In the genomic region with DNA sequence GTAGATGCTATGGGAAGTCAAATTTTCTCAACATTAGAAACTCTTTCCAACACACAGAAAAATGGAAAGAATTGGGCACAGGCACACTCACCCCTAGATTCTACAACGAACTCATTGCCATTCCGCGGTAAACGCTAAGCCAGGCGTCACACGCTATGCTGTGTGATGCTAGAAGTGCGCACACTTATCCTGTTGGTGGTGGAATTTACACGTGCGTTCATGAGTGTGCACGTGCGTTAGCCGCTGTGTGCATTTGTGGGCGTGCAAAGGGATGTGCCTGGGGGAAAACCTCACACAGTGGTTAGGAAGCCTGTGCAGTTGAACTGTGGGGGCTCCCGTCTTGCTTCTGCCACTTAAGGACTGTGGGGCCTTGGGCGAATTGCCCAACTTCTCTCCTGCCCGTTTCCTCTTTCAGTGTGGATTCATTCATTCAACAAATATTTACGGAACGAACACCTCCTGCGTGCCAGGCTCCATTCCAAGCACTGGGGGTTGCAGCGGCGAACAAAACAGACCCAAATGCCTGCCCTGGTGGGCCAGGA, we compare ENCODE assay signal across 14 cellular contexts. TPM values are rescaled to one million over a fixed set of nuclear protein-coding genes. Genes with fewer than 3 reads are reported as not detected.
DNase-seq lines count a peak whose midpoint lies in the region; ATAC-seq, FAIRE-seq and TF ChIP-seq lines count a peak whose summit lies in the region.
"Had no signal": no experiment of that assay in that cellular context is flagged by ENCODE, and none has a peak within 500 bp of the region (broad histone marks: within the 10 kb centered on the region; RNA-seq: fewer than 3 reads in every experiment).

No MANE protein-coding gene starts in this region.

- H3K4me1 ChIP-seq in mesenchymal stem cell (ENCODE audit: control insufficient read depth, insufficient read depth, low read depth, low read length) (peaks cover 15% of the 10 kb centered on the region), small intestine (ENCODE audit: control insufficient read depth in 2 of 2, insufficient read depth in 1 of 2, low read depth in 1 of 2, low read length in 1 of 2) (peaks cover 0 to 3% of the 10 kb centered on the region in 2 donors)

- H4K91ac ChIP-seq in mesenchymal stem cell (ENCODE audit: low read length): no peak overlapping the region

- no peak overlapping the region for H2BK15ac ChIP-seq in mesenchymal stem cell (ENCODE audit: low read depth, poor library complexity, severe bottlenecking)

- H3K27me3 Mint-ChIP-seq in activated naive CD8-positive, alpha-beta T cell treated with anti-CD3 and anti-CD28 coated beads, Interleukin-2, amount 50 U/mL, for 24 hours: peaks cover 20% of the 10 kb centered on the region

- no peak overlapping the region for H3K23ac ChIP-seq in mesenchymal stem cell (ENCODE audit: low read length in 2 of 2)

- H3K36me3 ChIP-seq in mesenchymal stem cell (ENCODE audit: control insufficient read depth in 1 of 2, insufficient read depth in 2 of 2, low read depth in 1 of 2, low read length in 2 of 2) (no peaks in the 10 kb centered on the region), small intestine (ENCODE audit: control insufficient read depth in 2 of 2, insufficient read depth in 2 of 2, low read length in 2 of 2) (no peaks in the 10 kb centered on the region)

- H2BK5ac ChIP-seq in mesenchymal stem cell (ENCODE audit: low read depth, low read length, poor library complexity, severe bottlenecking): no peak overlapping the region

- peaks cover 4 to 15% of the 10 kb centered on the region in 2 experiments for H3K27me3 ChIP-seq in mesenchymal stem cell (ENCODE audit: control insufficient read depth in 1 of 2, insufficient read depth in 1 of 2, low read length in 2 of 2)
- H3K27me3 ChIP-seq in small intestine (ENCODE audit: control insufficient read depth in 2 of 2, insufficient read depth in 2 of 2, low read length in 2 of 2): no peaks in the 10 kb centered on the region

- peaks cover 5% of the 10 kb centered on the region for H3K9me3 ChIP-seq in mesenchymal stem cell (ENCODE audit: control insufficient read depth, low read length)
- H3K9me3 ChIP-seq in small intestine (ENCODE audit: control insufficient read depth, low read depth): no peaks in the 10 kb centered on the region

- H4K8ac ChIP-seq in mesenchymal stem cell (ENCODE audit: low read length): peak overlapping the region; percentile 54

- no peak overlapping the region for H3K18ac ChIP-seq in mesenchymal stem cell (ENCODE audit: low read depth in 1 of 2, low read length in 2 of 2)

- no peak overlapping the region for H2BK120ac ChIP-seq in mesenchymal stem cell (ENCODE audit: low read depth, low read length)

- H3K4me3 Mint-ChIP-seq in activated naive CD8-positive, alpha-beta T cell treated with anti-CD3 and anti-CD28 coated beads, Interleukin-2, amount 50 U/mL, for 24 hours: no peak overlapping the region
- H3K4me3 Mint-ChIP-seq: naive B cell had no signal

- H3K79me1 ChIP-seq in mesenchymal stem cell (replicated peaks; ENCODE audit: low read length, poor library complexity, severe bottlenecking): no peaks in the 10 kb centered on the region

- CTCF ChIA-PET in RWPE1 (lab: Yijun Ruan, JAX): no interaction called here

- no peak overlapping the region for H3K4me2 ChIP-seq in mesenchymal stem cell (ENCODE audit: low read length, poor library complexity, severe bottlenecking)

- H3K4ac ChIP-seq in mesenchymal stem cell (ENCODE audit: low read depth in 1 of 2, low read length in 2 of 2): no peak overlapping the region

- H3K4me3 ChIP-seq in mesenchymal stem cell (ENCODE audit: insufficient read depth in 1 of 2, low read depth in 1 of 2, low read length in 2 of 2): no peak overlapping the region
- H3K4me3 ChIP-seq in small intestine (ENCODE audit: low read depth in 1 of 2, low read length in 2 of 2): no peak overlapping the region

- TF ChIP-seq EP300 in Ishikawa (IDR thresholded peaks at IDR 0.05; ENCODE audit: borderline replicate concordance): peak; percentile 34; the same call in 1 of the 2 replicates

- no peaks in the 10 kb centered on the region for H3K36me3 Mint-ChIP-seq in activated naive CD8-positive, alpha-beta T cell treated with anti-CD3 and anti-CD28 coated beads, Interleukin-2, amount 50 U/mL, for 24 hours (ENCODE audit: low read depth)
- H3K36me3 Mint-ChIP-seq: naive B cell had no signal

- no peak overlapping the region for H2AK5ac ChIP-seq in mesenchymal stem cell (ENCODE audit: low read length, severe bottlenecking)

- no peak overlapping the region for H2AFZ ChIP-seq in mesenchymal stem cell (ENCODE audit: low read depth, low read length)

- WGBS in mesenchymal stem cell: 87% methylated on average over 21 of the region's 21 CpGs
- 43 to 69% (median 54%) methylated on average over 21 of the region's 21 CpGs for WGBS in small intestine, 3 donors

- no peak overlapping the region for H2BK12ac ChIP-seq in mesenchymal stem cell (ENCODE audit: low read length in 2 of 2)

- FAIRE-seq in small intestine (lab: Jason Lieb, UNC): no peak
- FAIRE-seq: GM18507 had no signal

- H3K4me1 Mint-ChIP-seq in activated naive CD8-positive, alpha-beta T cell treated with anti-CD3 and anti-CD28 coated beads, Interleukin-2, amount 50 U/mL, for 24 hours: peaks cover 6% of the 10 kb centered on the region

- TF ChIP-seq CTCF in RWPE1 (conservative IDR thresholded peaks at IDR 0.05; ENCODE audit: low read depth): no peak

- POLR2A ChIA-PET in RWPE1 (lab: Yijun Ruan, JAX; ENCODE audit: low non-redundant PET): no interaction called here

- TF ChIP-seq RAD21 in Ishikawa (IDR thresholded peaks at IDR 0.05; ENCODE audit: low read depth): no peak

- no peaks in the 10 kb centered on the region for H3K9me3 Mint-ChIP-seq in activated naive CD8-positive, alpha-beta T cell treated with anti-CD3 and anti-CD28 coated beads, Interleukin-2, amount 50 U/mL, for 24 hours
- H3K9me3 Mint-ChIP-seq: naive B cell had no signal

- ATAC-seq in activated naive CD8-positive, alpha-beta T cell treated with anti-CD3 and anti-CD28 coated beads, Interleukin-2, amount 50 U/mL, for 24 hours: peak; percentile 66
- ATAC-seq in GM21423 (IDR thresholded peaks at IDR 0.05; ENCODE audit: unreplicated experiment): no peak

- DNase-seq in Ammon's horn (ENCODE audit: low spot score): peak; percentile 43
- DNase-seq in activated naive CD8-positive, alpha-beta T cell treated with anti-CD3 and anti-CD28 coated beads, Interleukin-2, amount 50 U/mL, for 24 hours: no peak
- no peak for DNase-seq in mesenchymal stem cell
- no peak for DNase-seq in NCI-H1105 (lab: John Stamatoyannopoulos, UW)
- DNase-seq in RWPE1 (ENCODE audit: low spot score): no peak
- no peak for DNase-seq in small intestine
- DNase-seq: naive B cell; NCI-H1048; stimulated activated CD4-positive, alpha-beta T cell treated with anti-CD3 and anti-CD28 coated beads, Interleukin-2, amount 100 ng/mL, for 48 hours had no signal

- no peak overlapping the region for H3K9ac ChIP-seq in mesenchymal stem cell (ENCODE audit: low read length)

- H3K27ac ChIP-seq in mesenchymal stem cell (ENCODE audit: low read length, poor library complexity, severe bottlenecking) (peak overlapping the region; percentile 58), RWPE1 (no peak overlapping the region), small intestine (ENCODE audit: low read depth in 1 of 2, low read length in 1 of 2) (no peak overlapping the region)
- H3K27ac ChIP-seq: VCaP had no signal

- no peak overlapping the region for H3K27ac Mint-ChIP-seq in activated naive CD8-positive, alpha-beta T cell treated with anti-CD3 and anti-CD28 coated beads, Interleukin-2, amount 50 U/mL, for 24 hours
- H3K27ac Mint-ChIP-seq: activated T-helper 2 cell treated with anti-CD3 and anti-CD28 coated beads, Interferon-gamma antibody, Interleukin-2, Interleukin-4, amounts not matched to agents 10 μg/mL and 5 μg/mL and 100 μg/mL, durations not matched to agents 14 hours and 24 hours and 36 hours had no signal

- H3K14ac ChIP-seq in mesenchymal stem cell (ENCODE audit: low read length in 2 of 2): no peak overlapping the region

TF ChIP-seq in Ishikawa, 13 proteins besides CTCF, POLR2A, EP300 and RAD21:
- TF ChIP-seq NFIC (IDR thresholded peaks at IDR 0.05): peak; percentile 56; the same call in 1 of the 2 replicates
- TF ChIP-seq CEBPB (IDR thresholded peaks at IDR 0.05): 0 out of 2 replicates have a peak, but pooled peaks have one; percentile 49
- peak; percentile 58 for TF ChIP-seq TEAD4 (IDR thresholded peaks at IDR 0.05)
- no peak for TF ChIP-seq TAF1 (IDR thresholded peaks at IDR 0.05; ENCODE audit: low read depth)
- TF ChIP-seq TCF12 (IDR thresholded peaks at IDR 0.05; ENCODE audit: low read depth): 0 out of 2 replicates have a peak, but pooled peaks have one; percentile 30

RNA-seq across cellular contexts. Expression of gene NFILZ, which starts 7.7 kb away (rescaled TPM):
- not detected for polyA plus RNA-seq in mesenchymal stem cell (2013, experiment 1 of 2)
- polyA plus RNA-seq in mesenchymal stem cell (2013, experiment 2 of 2): not detected
- polyA plus RNA-seq in small intestine: not detected

RNA-seq across cellular contexts. Expression of gene ADAMTS10, which starts 27.6 kb away (rescaled TPM):
- 7.4 TPM for polyA plus RNA-seq in mesenchymal stem cell (2013, experiment 1 of 2)
- 7.7 TPM for polyA plus RNA-seq in mesenchymal stem cell (2013, experiment 2 of 2)
- polyA plus RNA-seq in small intestine: 1 to 10 TPM in 2 of 3 donors, not detected in 1; 1.9 to 8.5 TPM
